In genomic region chr11:37502202-37502601, GRCh38 we compare ENCODE assay signal across 1 cellular context.
A peak's percentile ranks its signal among the peaks of the same experiment; 100 is the strongest.
TF ChIP-seq lines count a peak whose summit lies in the region.

No MANE protein-coding gene starts in this region.

TF ChIP-seq in GM12878, 131 proteins besides CTCF, POLR2A, EP300 and RAD21 (continued from another document):
- TF ChIP-seq ATF3 (IDR thresholded peaks at IDR 0.05; ENCODE audit: borderline replicate concordance, extremely low read depth, low read depth, low read length): no peak
- no peak for TF ChIP-seq CHD2 (IDR thresholded peaks at IDR 0.05; ENCODE audit: borderline replicate concordance, low read depth, low read length)
- no peak for TF ChIP-seq CEBPB (IDR thresholded peaks at IDR 0.05; ENCODE audit: borderline replicate concordance in 1 of 2, low read depth in 2 of 2, low read length in 2 of 2)
- no peak for TF ChIP-seq EZH2 (IDR thresholded peaks at IDR 0.05; ENCODE audit: borderline replicate concordance, control insufficient read depth, low read depth, low read length)
- peak; percentile 39; the same call in 1 of the 2 replicates for TF ChIP-seq RUNX3 (IDR thresholded peaks at IDR 0.05; ENCODE audit: low read length)
- TF ChIP-seq, protein P1, sequence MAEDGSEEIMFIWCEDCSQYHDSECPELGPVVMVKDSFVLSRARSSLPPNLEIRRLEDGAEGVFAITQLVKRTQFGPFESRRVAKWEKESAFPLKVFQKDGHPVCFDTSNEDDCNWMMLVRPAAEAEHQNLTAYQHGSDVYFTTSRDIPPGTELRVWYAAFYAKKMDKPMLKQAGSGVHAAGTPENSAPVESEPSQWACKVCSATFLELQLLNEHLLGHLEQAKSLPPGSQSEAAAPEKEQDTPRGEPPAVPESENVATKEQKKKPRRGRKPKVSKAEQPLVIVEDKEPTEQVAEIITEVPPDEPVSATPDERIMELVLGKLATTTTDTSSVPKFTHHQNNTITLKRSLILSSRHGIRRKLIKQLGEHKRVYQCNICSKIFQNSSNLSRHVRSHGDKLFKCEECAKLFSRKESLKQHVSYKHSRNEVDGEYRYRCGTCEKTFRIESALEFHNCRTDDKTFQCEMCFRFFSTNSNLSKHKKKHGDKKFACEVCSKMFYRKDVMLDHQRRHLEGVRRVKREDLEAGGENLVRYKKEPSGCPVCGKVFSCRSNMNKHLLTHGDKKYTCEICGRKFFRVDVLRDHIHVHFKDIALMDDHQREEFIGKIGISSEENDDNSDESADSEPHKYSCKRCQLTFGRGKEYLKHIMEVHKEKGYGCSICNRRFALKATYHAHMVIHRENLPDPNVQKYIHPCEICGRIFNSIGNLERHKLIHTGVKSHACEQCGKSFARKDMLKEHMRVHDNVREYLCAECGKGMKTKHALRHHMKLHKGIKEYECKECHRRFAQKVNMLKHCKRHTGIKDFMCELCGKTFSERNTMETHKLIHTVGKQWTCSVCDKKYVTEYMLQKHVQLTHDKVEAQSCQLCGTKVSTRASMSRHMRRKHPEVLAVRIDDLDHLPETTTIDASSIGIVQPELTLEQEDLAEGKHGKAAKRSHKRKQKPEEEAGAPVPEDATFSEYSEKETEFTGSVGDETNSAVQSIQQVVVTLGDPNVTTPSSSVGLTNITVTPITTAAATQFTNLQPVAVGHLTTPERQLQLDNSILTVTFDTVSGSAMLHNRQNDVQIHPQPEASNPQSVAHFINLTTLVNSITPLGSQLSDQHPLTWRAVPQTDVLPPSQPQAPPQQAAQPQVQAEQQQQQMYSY (CRISPR knock-in tag; IDR thresholded peaks at IDR 0.05): no peak
- no peak for TF ChIP-seq ZBED1 (IDR thresholded peaks at IDR 0.05; ENCODE audit: borderline replicate concordance)
- no peak for TF ChIP-seq NR2F1 (conservative IDR thresholded peaks at IDR 0.05)
- TF ChIP-seq TARDBP (IDR thresholded peaks at IDR 0.05; ENCODE audit: borderline replicate concordance): no peak
- peak; percentile 36; the same call in 1 of the 2 replicates for TF ChIP-seq NFIC (IDR thresholded peaks at IDR 0.05; ENCODE audit: low read depth, low read length)
- TF ChIP-seq BACH1 (IDR thresholded peaks at IDR 0.05; ENCODE audit: borderline replicate concordance): no peak
- peak; percentile 73 for TF ChIP-seq JUNB (IDR thresholded peaks at IDR 0.05)
